Comparison of ENCODE assay signal across 10 cellular contexts in genomic region chr17:35256629-35257028, GRCh38. TPM values are rescaled to one million over a fixed set of nuclear protein-coding genes. Genes with fewer than 3 reads are reported as not detected.
DNase-seq lines count a peak whose midpoint lies in the region; ATAC-seq and TF ChIP-seq lines count a peak whose summit lies in the region.
"Had no signal": no experiment of that assay in that cellular context is flagged by ENCODE, and none has a peak within 500 bp of the region (broad histone marks: within the 10 kb centered on the region; RNA-seq: fewer than 3 reads in every experiment).

No MANE protein-coding gene starts in this region.

- peak in 1 of 7 experiments; percentile 18 for TF ChIP-seq CTCF in body of pancreas (IDR thresholded peaks at IDR 0.05)

- H3K9me3 Mint-ChIP-seq in natural killer cell treated with Interleukin-12 subunit alpha and Interleukin-12 subunit beta and Interleukin-15 and Interleukin-18, amount 100 ng/mL, for 72 hours = no peaks in the 10 kb centered on the region

- no peaks in the 10 kb centered on the region for H3K27me3 Mint-ChIP-seq in natural killer cell treated with Interleukin-12 subunit alpha and Interleukin-12 subunit beta and Interleukin-15 and Interleukin-18, amount 100 ng/mL, for 72 hours

- H3K9me3 ChIP-seq in body of pancreas = no peaks in the 10 kb centered on the region
- H3K9me3 ChIP-seq: SJSA1 had no signal

- peak overlapping the region in 3 of 4 donors; percentile 59 to 64 (median 60) for H3K27ac ChIP-seq in body of pancreas
- H3K27ac ChIP-seq: SJSA1 had no signal

- WGBS in body of pancreas, 2 donors = 42 to 60% methylated on average over 4 to 5 of the region's 5 CpGs

- no peak overlapping the region for H3K4me3 Mint-ChIP-seq in natural killer cell treated with Interleukin-12 subunit alpha and Interleukin-12 subunit beta and Interleukin-15 and Interleukin-18, amount 100 ng/mL, for 72 hours

- no peak for TF ChIP-seq POLR2A in body of pancreas (IDR thresholded peaks at IDR 0.05)

- H3K36me3 Mint-ChIP-seq in natural killer cell treated with Interleukin-12 subunit alpha and Interleukin-12 subunit beta and Interleukin-15 and Interleukin-18, amount 100 ng/mL, for 72 hours = peaks cover 23% of the 10 kb centered on the region

- intact Hi-C loops in body of pancreas (cut with DNase I) = no loop called here

- H3K27me3 ChIP-seq in body of pancreas = no peaks in the 10 kb centered on the region
- H3K27me3 ChIP-seq: SJSA1 had no signal

- no peak for ATAC-seq in body of pancreas
- no peak for ATAC-seq in natural killer cell treated with Interleukin-12 subunit alpha and Interleukin-12 subunit beta and Interleukin-15 and Interleukin-18, amount 100 ng/mL, for 72 hours
- ATAC-seq in HG03521 (IDR thresholded peaks at IDR 0.05; ENCODE audit: unreplicated experiment) = no peak

- no peak overlapping the region for H3K4me3 ChIP-seq in body of pancreas
- H3K4me3 ChIP-seq: SJSA1 had no signal

- DNase-seq in DMS153 (lab: John Stamatoyannopoulos, UW) (peak; percentile 66), M059J (ENCODE audit: low read depth) (peak; percentile 29), body of pancreas (peak in 1 of 4 donors; percentile 29), NCI-H82 (lab: John Stamatoyannopoulos, UW) (no peak), NCI-H2171 (lab: John Stamatoyannopoulos, UW) (no peak)
- DNase-seq in natural killer cell treated with Interleukin-12 subunit alpha and Interleukin-12 subunit beta and Interleukin-15 and Interleukin-18, amount 100 ng/mL, for 72 hours (ENCODE audit: low spot score) = no peak
- DNase-seq: activated CD4-positive, CD25-positive, alpha-beta regulatory T cell treated with anti-CD3 and anti-CD28 coated beads, Interleukin-2, amount 50 U/mL, for 72 hours; glutamatergic neuron had no signal

- H3K36me3 ChIP-seq in body of pancreas (replicated peaks in 1 of 2; ENCODE audit: insufficient read depth in 1 of 2, low read depth in 2 of 2) = no peaks in the 10 kb centered on the region

- peaks cover 43% of the 10 kb centered on the region for H3K4me1 ChIP-seq in body of pancreas

- H3K4me1 Mint-ChIP-seq in natural killer cell treated with Interleukin-12 subunit alpha and Interleukin-12 subunit beta and Interleukin-15 and Interleukin-18, amount 100 ng/mL, for 72 hours (ENCODE audit: low read depth in 2 of 2) = peaks cover 46 to 60% of the 10 kb centered on the region in 2 donors

- H3K27ac Mint-ChIP-seq in natural killer cell treated with Interleukin-12 subunit alpha and Interleukin-12 subunit beta and Interleukin-15 and Interleukin-18, amount 100 ng/mL, for 72 hours = peak overlapping the region; percentile 51 to 77

RNA-seq across cellular contexts. Expression of gene SLFN5, which starts 13.8 kb away (rescaled TPM):
- total RNA-seq in M059J (2014; rRNA removed; shearing (Covaris generic)) = 52.8 and 79.4 TPM in 2 replicates
- 1 to 10 TPM; 7.8 to 8.9 TPM for total RNA-seq in body of pancreas
- total RNA-seq in natural killer cell treated with Interleukin-12 subunit alpha and Interleukin-12 subunit beta and Interleukin-15 and Interleukin-18, amount 100 ng/mL, for 72 hours = 10 to 100 TPM; 29.0 to 46.7 TPM

Comparison
In these comparisons a context has a peak if more than half of its experiments do, and no peak if none do; other contexts are left out.
1. DNase-seq: peak in DMS153 (single experiment) and M059J (single experiment); none in natural killer cell treated with Interleukin-12 subunit alpha and Interleukin-12 subunit beta and Interleukin-15 and Interleukin-18, amount 100 ng/mL, for 72 hours (single experiment), NCI-H82 (single experiment) and NCI-H2171 (single experiment).